ENCODE assay signal across 12 cellular contexts in the genomic region with DNA sequence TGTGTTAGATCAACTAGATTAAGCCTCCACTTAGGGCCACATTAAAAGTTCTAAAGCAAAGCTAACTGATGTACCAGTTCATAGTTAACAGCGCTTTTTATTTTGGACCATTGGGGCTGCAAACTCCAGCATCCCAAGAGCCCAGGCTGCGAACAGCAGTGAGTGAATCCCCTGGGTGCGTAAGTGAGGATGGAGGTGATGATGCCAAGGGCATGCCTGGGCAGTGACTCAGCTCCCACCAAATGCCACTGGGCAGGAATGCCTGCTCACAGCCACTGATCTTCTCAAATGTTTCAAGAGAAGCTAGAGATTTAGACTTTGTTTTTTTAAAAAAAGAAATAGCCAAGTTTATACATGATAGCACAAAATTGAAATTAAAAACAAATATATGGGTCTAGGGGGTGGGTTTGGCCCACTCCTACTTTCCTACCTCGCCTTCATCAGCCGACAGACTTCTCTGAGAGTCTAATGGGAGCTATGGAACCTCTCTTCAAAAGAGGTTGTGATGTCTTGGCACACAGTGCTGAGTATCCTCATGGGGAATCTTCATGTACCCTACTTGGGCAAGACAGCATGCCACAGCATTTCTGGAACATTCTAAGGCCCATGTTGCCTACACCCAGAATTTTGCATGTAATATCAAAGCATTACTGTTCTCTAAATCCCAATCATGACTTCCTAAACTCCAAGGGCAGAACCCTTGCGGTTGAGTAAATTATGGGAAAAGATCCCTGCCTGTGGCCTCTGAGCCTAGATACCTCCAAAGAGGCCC.
DNase-seq lines count a peak whose midpoint lies in the region; ATAC-seq and TF ChIP-seq lines count a peak whose summit lies in the region.
"Had no signal": no experiment of that assay in that cellular context is flagged by ENCODE, and none has a peak within 500 bp of the region (broad histone marks: within the 10 kb centered on the region; RNA-seq: fewer than 3 reads in every experiment).

No MANE protein-coding gene starts in this region.

- TF ChIP-seq CTCF in cardiac fibroblast (IDR thresholded peaks at IDR 0.05; ENCODE audit: low read depth, low read length) = no peak
- TF ChIP-seq CTCF in osteoblast (IDR thresholded peaks at IDR 0.05; ENCODE audit: extremely low read depth, low read depth, low read length) = no peak

- H3K9ac ChIP-seq in BLaER1 = peak overlapping the region; percentile 33; the same call in 1 of the 2 replicates

- no peaks in the 10 kb centered on the region for H3K27me3 ChIP-seq in BLaER1
- H3K27me3 ChIP-seq in osteoblast (ENCODE audit: insufficient read depth, low read length) = no peaks in the 10 kb centered on the region

- H3K4me2 ChIP-seq in BLaER1 (peak overlapping the region; percentile 71), osteoblast (ENCODE audit: insufficient read depth, low read length) (peak overlapping the region; percentile 69)

- H2AFZ ChIP-seq in osteoblast (ENCODE audit: low read length) = no peak overlapping the region

- DNase-seq in NCI-H1694 treated with DMSO at 0.1 percent for 48 hours (lab: John Stamatoyannopoulos, UW) (peak; percentile 60), cardiac fibroblast (ENCODE audit: low read depth in 2 of 2) (peak; percentile 68 to 79), osteoblast (ENCODE audit: insufficient read length, low spot score, missing footprints) (peak; percentile 68), DMS79 (lab: John Stamatoyannopoulos, UW) (no peak)
- no peak for DNase-seq in stimulated activated CD8-positive, alpha-beta memory T cell treated with anti-CD3 and anti-CD28 coated beads, Interleukin-4, amount 100 ng/mL, for 48 hours
- DNase-seq: activated CD8-positive, alpha-beta memory T cell treated with anti-CD3 and anti-CD28 coated beads, Interleukin-2, amount 10 ng/mL, durations not matched to agents 7 days and 5 days; glutamatergic neuron; NCI-H69; stomach had no signal

- peaks cover 99% of the 10 kb centered on the region for H3K4me1 ChIP-seq in BLaER1
- H3K4me1 ChIP-seq in osteoblast (ENCODE audit: insufficient read depth, low read length) = peaks cover 58% of the 10 kb centered on the region

- H3K9me3 ChIP-seq in BLaER1 (no peaks in the 10 kb centered on the region), osteoblast (ENCODE audit: low read depth, low read length) (no peaks in the 10 kb centered on the region)

- ATAC-seq in GM21576 (IDR thresholded peaks at IDR 0.05; ENCODE audit: unreplicated experiment) (no peak), GM21717 (IDR thresholded peaks at IDR 0.05; ENCODE audit: unreplicated experiment) (no peak)
- ATAC-seq: activated CD8-positive, alpha-beta memory T cell treated with anti-CD3 and anti-CD28 coated beads, Interleukin-2, amount 10 ng/mL, durations not matched to agents 7 days and 5 days had no signal

- no peaks in the 10 kb centered on the region for H3K79me2 ChIP-seq in osteoblast (ENCODE audit: insufficient read depth, low read length)

- H4K20me1 ChIP-seq in BLaER1 (peaks cover 34% of the 10 kb centered on the region; the same call in 1 of the 2 replicates), osteoblast (ENCODE audit: insufficient read depth, low read length) (no peaks in the 10 kb centered on the region)

- H3K36me3 ChIP-seq in BLaER1 (peaks cover 99% of the 10 kb centered on the region), osteoblast (ENCODE audit: insufficient read depth, low read length) (peaks cover 33% of the 10 kb centered on the region)

- H3K27ac ChIP-seq in BLaER1 = peak overlapping the region; percentile 66
- peak overlapping the region; percentile 99 for H3K27ac ChIP-seq in osteoblast (ENCODE audit: low read depth, low read length)

- H3K4me3 ChIP-seq in BLaER1 (no peak overlapping the region), cardiac fibroblast (replicated peaks in 1 of 2; ENCODE audit: low read depth in 2 of 2, low read length in 2 of 2) (no peak overlapping the region), osteoblast (ENCODE audit: insufficient read depth, low read length) (peak overlapping the region; percentile 48)
- H3K4me3 ChIP-seq: stomach had no signal

Comparison
In these comparisons a context has a peak if more than half of its experiments do, and no peak if none do; other contexts are left out.
1. DNase-seq: peak in NCI-H1694 treated with DMSO at 0.1 percent for 48 hours (single experiment), cardiac fibroblast (2 of 2) and osteoblast (single experiment); none in DMS79 (single experiment) and stimulated activated CD8-positive, alpha-beta memory T cell treated with anti-CD3 and anti-CD28 coated beads, Interleukin-4, amount 100 ng/mL, for 48 hours (single experiment).